ENCODE assay signal across 8 cellular contexts in the genomic region with DNA sequence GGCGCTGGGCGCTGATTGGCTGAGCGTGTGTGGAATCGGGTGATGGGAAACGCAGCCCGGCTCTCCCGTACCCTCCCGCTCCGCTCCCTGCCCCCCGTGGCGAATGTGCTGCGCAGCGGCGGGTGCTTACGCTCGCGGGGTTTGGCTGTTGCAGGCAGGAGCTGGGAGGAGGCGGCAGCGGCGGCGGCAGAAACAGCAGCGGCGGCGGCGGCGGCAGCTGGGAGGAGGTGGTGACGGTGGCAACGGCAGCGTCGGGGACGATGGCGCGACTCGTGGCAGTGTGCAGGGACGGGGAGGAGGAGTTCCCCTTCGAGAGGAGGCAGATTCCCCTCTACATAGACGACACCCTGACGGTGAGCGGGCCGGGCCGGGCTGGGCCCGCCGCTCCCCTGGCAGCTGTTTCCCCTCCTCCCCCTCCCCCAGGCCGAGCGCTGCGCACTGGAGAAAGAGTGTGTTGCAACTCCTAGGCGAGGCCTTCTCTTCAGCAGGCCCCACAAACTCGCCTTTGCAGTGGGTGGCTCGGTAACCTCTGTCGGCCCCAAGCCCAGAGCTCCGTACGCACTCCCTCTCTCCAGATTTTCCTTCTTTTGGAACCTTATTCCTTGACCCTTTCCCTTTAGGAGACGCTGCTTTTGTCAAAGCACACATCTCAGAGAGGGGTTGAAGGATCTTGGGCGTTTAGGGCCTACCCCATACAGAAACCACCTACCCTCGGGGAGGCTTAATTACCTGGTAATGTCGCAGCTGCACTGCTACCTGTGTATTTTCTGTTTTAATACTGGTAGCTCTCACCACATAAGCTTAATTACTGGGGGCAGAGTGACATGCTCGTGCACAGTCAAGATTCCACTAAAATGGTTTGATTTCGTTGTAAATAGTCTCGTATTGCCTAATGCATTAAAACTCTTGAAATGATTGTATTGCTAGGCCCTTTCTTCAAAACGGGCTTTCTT.
DNase-seq lines count a peak whose midpoint lies in the region; ATAC-seq and TF ChIP-seq lines count a peak whose summit lies in the region.

No MANE protein-coding gene starts in this region.

- no peak overlapping the region for H2AFZ ChIP-seq in OCI-LY1 (ENCODE audit: low read length)

- H3K9ac ChIP-seq in OCI-LY1 (ENCODE audit: low read length): peak overlapping the region; percentile 89
- H3K9ac ChIP-seq in mucosa of rectum (ENCODE audit: low read depth in 1 of 2, low read length in 2 of 2): peak overlapping the region; percentile 84 to 85

- peaks cover 5% of the 10 kb centered on the region; the same call in 1 of the 2 replicates for H3F3A ChIP-seq in OCI-LY1 (ENCODE audit: insufficient read depth, low read length)

- no peak for TF ChIP-seq CTCF in OCI-LY1 (IDR thresholded peaks at IDR 0.05; ENCODE audit: low read length)

- H3K27ac ChIP-seq in OCI-LY1 (ENCODE audit: low read depth, low read length, poor library complexity, severe bottlenecking): peak overlapping the region; percentile 92
- H3K27ac ChIP-seq in epithelial cell of prostate: peak overlapping the region; percentile 96
- H3K27ac ChIP-seq in mucosa of rectum (ENCODE audit: low read depth in 2 of 2, low read length in 2 of 2): peak overlapping the region; percentile 100

- peak overlapping the region; percentile 80 for H3K4me2 ChIP-seq in OCI-LY1 (ENCODE audit: low read length)

- ATAC-seq in GM21526 (IDR thresholded peaks at IDR 0.05; ENCODE audit: low FRiP score, unreplicated experiment): peak; percentile 55

- H3K9me2 ChIP-seq in OCI-LY1 (ENCODE audit: low read depth, low read length): no peaks in the 10 kb centered on the region

- peaks cover 3% of the 10 kb centered on the region; the same call in 1 of the 2 replicates for H4K20me1 ChIP-seq in OCI-LY1 (ENCODE audit: insufficient read depth, low read length)

- H3K4me3 ChIP-seq in OCI-LY1 (ENCODE audit: low read depth, low read length, poor library complexity, severe bottlenecking) (peak overlapping the region; percentile 83), mucosa of rectum (ENCODE audit: low read length in 2 of 2) (peak overlapping the region; percentile 80 to 94)

- H3K27me3 ChIP-seq in OCI-LY1 (ENCODE audit: insufficient read depth, low read length) (no peaks in the 10 kb centered on the region), mucosa of rectum (ENCODE audit: control insufficient read depth in 2 of 2, insufficient read depth in 2 of 2, low read length in 2 of 2) (no peaks in the 10 kb centered on the region)

- DNase-seq in DMS 273 (lab: John Stamatoyannopoulos, UW; ENCODE audit: unreplicated experiment) (peak; percentile 99), HuH-7.5 (ENCODE audit: low spot score) (peak; percentile 87), activated T-cell treated with anti-CD3 and anti-CD28 coated beads for 48 hours (ENCODE audit: low read depth) (peak; percentile 98), epithelial cell of prostate (ENCODE audit: low read depth, low spot score) (peak; percentile 87)
- DNase-seq in stimulated activated CD8-positive, alpha-beta memory T cell treated with anti-CD3 and anti-CD28 coated beads, Interleukin-4, amount 100 ng/mL, for 24 hours (ENCODE audit: low read depth): peak; percentile 92

- peaks cover 47% of the 10 kb centered on the region for H3K4me1 ChIP-seq in OCI-LY1 (ENCODE audit: insufficient read depth, low read length, severe bottlenecking)
- H3K4me1 ChIP-seq in mucosa of rectum (ENCODE audit: control insufficient read depth in 2 of 2, insufficient read depth in 2 of 2, low read length in 2 of 2): peaks cover 33 to 36% of the 10 kb centered on the region in 2 donors

- H3K9me3 ChIP-seq in OCI-LY1 (ENCODE audit: low read length) (no peaks in the 10 kb centered on the region), mucosa of rectum (ENCODE audit: control insufficient read depth in 2 of 2, low read length in 2 of 2) (no peaks in the 10 kb centered on the region)

- H3K79me2 ChIP-seq in OCI-LY1 (ENCODE audit: insufficient read depth, low read length): peaks cover 63% of the 10 kb centered on the region

- H3K36me3 ChIP-seq in OCI-LY1 (ENCODE audit: insufficient read depth, low read length): peaks cover 25% of the 10 kb centered on the region
- no peaks in the 10 kb centered on the region for H3K36me3 ChIP-seq in mucosa of rectum (ENCODE audit: control insufficient read depth in 2 of 2, insufficient read depth in 2 of 2, low read length in 2 of 2)

Comparison
In these comparisons a context has a peak if more than half of its experiments do, and no peak if none do; other contexts are left out.
1. Peak in every context shown above with its lines: DNase-seq, ATAC-seq, H3K4me3 ChIP-seq and H3K27ac ChIP-seq.